ENCODE assay signal across 15 cellular contexts in the genomic region with DNA sequence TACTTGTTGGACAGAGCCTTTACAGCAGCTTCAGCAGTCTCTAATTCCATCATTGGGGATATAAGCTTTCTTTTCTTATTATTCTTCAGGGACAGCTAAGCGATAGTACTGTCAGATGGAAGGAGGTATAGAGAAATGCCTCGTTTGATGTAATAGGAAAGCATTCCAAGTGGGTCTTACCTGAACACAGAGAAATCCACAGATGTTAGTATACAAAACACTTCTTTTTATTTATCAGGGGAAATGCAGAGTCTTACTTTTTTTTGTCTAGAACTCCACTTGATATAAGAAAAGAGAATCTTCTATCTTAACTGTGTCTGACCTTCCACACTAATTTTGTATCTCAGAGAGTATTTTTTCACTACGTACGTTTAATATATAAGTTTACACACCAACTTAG. TPM values are rescaled to one million over a fixed set of nuclear protein-coding genes. Genes with fewer than 3 reads are reported as not detected.
DNase-seq lines count a peak whose midpoint lies in the region; TF ChIP-seq lines count a peak whose summit lies in the region.
"Had no signal": no experiment of that assay in that cellular context is flagged by ENCODE, and none has a peak within 500 bp of the region (broad histone marks: within the 10 kb centered on the region; RNA-seq: fewer than 3 reads in every experiment).

No MANE protein-coding gene starts in this region.

- H3K4me1 ChIP-seq in HUES64 (ENCODE audit: insufficient read depth, low read length) (peaks cover 47% of the 10 kb centered on the region), neuron (ENCODE audit: insufficient read depth, low read length) (peaks cover 35% of the 10 kb centered on the region)

- no peak overlapping the region for H2AFZ ChIP-seq in neuron (ENCODE audit: low read depth, low read length)

- H3K36me3 ChIP-seq in HUES64 (ENCODE audit: insufficient read depth, low read length) (no peaks in the 10 kb centered on the region), neuron (ENCODE audit: insufficient read depth, low read length) (no peaks in the 10 kb centered on the region)
- H3K36me3 ChIP-seq: heart left ventricle had no signal

- no peak for TF ChIP-seq CTCF in dorsolateral prefrontal cortex (IDR thresholded peaks at IDR 0.05 in 54 of 56, conservative IDR thresholded peaks at IDR 0.05 in 2 of 56; ENCODE audit: low read depth in 1 of 56, partially characterized antibody in 56 of 56)

- intact Hi-C loops in dorsolateral prefrontal cortex (cut with DNase I) = no loop called here

- H3K4me3 ChIP-seq in HUES64 (ENCODE audit: low read length) = peak overlapping the region; percentile 91
- H3K4me3 ChIP-seq in dorsolateral prefrontal cortex = peak overlapping the region; percentile 5 to 85 (median 69)
- peak overlapping the region; percentile 91 for H3K4me3 ChIP-seq in neuron (ENCODE audit: low read length)
- H3K4me3 ChIP-seq: heart left ventricle had no signal

- no peak overlapping the region for H3K27ac ChIP-seq in HUES64 (ENCODE audit: low read depth, low read length)
- peak overlapping the region in 39 of 59 donors; percentile 15 to 93 (median 67) for H3K27ac ChIP-seq in dorsolateral prefrontal cortex
- H3K27ac ChIP-seq: heart left ventricle, RWPE1 had no signal

- DNase-seq in NCI-H1694 treated with DMSO at 0.1 percent for 48 hours (lab: John Stamatoyannopoulos, UW) (peak; percentile 22), NCI-H1694 (lab: John Stamatoyannopoulos, UW) (no peak), dorsolateral prefrontal cortex (no peak), NCI-H446 treated with DMSO at 0.1 percent for 48 hours (lab: John Stamatoyannopoulos, UW) (no peak), NCI-H1092 treated with DMSO at 0.1 percent for 48 hours (lab: John Stamatoyannopoulos, UW) (no peak), AG20443 (ENCODE audit: low spot score) (no peak)
- DNase-seq: activated CD4-positive, alpha-beta T cell treated with anti-CD3 and anti-CD28 coated beads, Interleukin-2, amount 50 U/mL, for 1 hour; activated gamma-delta T cell treated with Interleukin-2 at 50 U/mL for 16 hours; heart left ventricle; islet precursor cell; naive thymus-derived CD8-positive, alpha-beta T cell; NCI-H187 had no signal

- WGBS in HUES64 = 79% methylated on average over 4 of the region's 4 CpGs

- no peaks in the 10 kb centered on the region for H3K9me3 ChIP-seq in HUES64 (ENCODE audit: insufficient read depth, low read depth, low read length)
- H3K9me3 ChIP-seq in neuron (ENCODE audit: low read length) = no peaks in the 10 kb centered on the region
- H3K9me3 ChIP-seq: heart left ventricle had no signal

- H3K9ac ChIP-seq in HUES64 (ENCODE audit: low read depth, low read length) = no peak overlapping the region

- H3K27me3 ChIP-seq in HUES64 (ENCODE audit: insufficient read depth, low read length) (peaks cover 3% of the 10 kb centered on the region; the same call in 1 of the 2 replicates), dorsolateral prefrontal cortex (peaks cover 0 to 16% (median 0%) of the 10 kb centered on the region in 45 donors), neuron (ENCODE audit: insufficient read depth, low read length) (no peaks in the 10 kb centered on the region)

RNA-seq across cellular contexts. Expression of a gene that starts 1.9 kb away (rescaled TPM):
- 15.6 TPM for polyA plus RNA-seq in HUES64 (2013, experiment 1 of 2)
- 20.5 TPM for polyA plus RNA-seq in HUES64 (2013, experiment 2 of 2)
- total RNA-seq in dorsolateral prefrontal cortex = 1,000 to 10,000 TPM in 12 of 120 experiments, 100 to 1,000 TPM in 108; 286 to 1,139 (median 814) TPM
- total RNA-seq: naive thymus-derived CD8-positive, alpha-beta T cell had no signal
- polyA plus RNA-seq: heart left ventricle; naive thymus-derived CD8-positive, alpha-beta T cell had no signal
